Comparison of ENCODE assay signal across 8 cellular contexts in the genomic region with DNA sequence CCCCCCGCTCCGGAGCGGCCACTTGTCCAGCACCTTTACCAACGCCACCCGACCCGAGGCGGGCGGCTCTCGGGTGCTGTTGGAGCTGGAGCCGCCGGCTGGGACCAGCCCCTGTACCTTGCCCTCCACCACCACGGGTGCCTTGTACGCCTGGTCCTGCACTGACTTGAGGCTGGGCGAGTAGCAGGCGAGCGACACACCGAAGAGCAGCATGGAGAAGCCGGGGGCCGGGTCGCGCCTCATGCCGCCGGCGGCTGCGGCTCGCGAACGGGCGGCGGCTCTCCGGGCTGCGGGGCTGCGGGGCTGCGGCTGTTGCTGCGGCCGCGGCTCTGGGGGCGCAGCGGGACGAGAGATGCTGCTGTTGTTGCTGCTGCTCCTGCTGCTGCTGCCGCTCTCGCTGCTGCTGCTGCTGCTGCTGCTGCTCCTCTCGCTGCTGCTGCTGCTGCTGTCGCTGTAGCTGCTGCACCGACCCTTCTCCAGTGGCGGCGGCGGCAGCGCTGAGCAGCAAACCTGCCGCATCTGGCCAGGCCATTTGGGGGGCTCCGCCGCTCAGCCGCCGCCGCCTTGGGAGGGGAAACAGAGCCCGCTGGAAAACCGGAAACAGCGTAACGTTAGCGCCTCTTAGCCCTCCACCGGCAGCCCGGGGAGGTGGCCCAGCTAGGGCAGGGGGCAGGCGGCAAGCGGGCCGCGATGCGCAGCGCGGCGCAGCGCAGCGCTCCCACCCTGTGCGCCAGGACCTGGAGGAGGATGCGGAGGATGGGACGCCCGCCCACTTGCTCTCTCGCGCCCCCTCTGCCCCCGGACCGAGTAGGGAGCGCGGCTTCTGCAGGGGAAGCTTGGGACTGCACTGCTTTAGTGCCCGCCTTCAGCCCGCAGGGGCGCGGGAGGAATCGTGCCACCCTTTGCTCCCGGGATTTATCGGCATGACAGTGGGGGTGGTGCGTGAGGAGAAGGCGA. TPM values are rescaled to one million over a fixed set of nuclear protein-coding genes. Genes with fewer than 3 reads are reported as not detected.
DNase-seq lines count a peak whose midpoint lies in the region; ATAC-seq and TF ChIP-seq lines count a peak whose summit lies in the region.

A gene (minus strand): TSS at position 749 of the 957 bp plus-strand sequence.

- H3K4me1 ChIP-seq in body of pancreas (peaks cover 37% of the 10 kb centered on the region), gastrocnemius medialis (peaks cover 22 to 29% of the 10 kb centered on the region in 2 donors)

- H3K27ac ChIP-seq in body of pancreas (peak within 1 kb of the TSS; percentile 80 to 91 (median 84)), gastrocnemius medialis (peak within 1 kb of the TSS; percentile 98 to 99 (median 98))

- DNase-seq in EH (ENCODE audit: low read depth): peak; percentile 62
- peak; percentile 24 to 42 for DNase-seq in Kasumi-1 (lab: John Stamatoyannopoulos, UW)
- peak; percentile 23 for DNase-seq in T-helper 22 cell (ENCODE audit: low read depth)
- peak; percentile 66 to 80 (median 72) for DNase-seq in body of pancreas
- DNase-seq in gastrocnemius medialis: peak; percentile 67 to 86
- no peak for DNase-seq in NCI-H2081 treated with DMSO at 0.1 percent for 48 hours (lab: John Stamatoyannopoulos, UW)

- no peaks in the 10 kb centered on the region for H3K9me3 ChIP-seq in body of pancreas
- no peaks in the 10 kb centered on the region for H3K9me3 ChIP-seq in gastrocnemius medialis

- H3K4me3 ChIP-seq in body of pancreas (peak within 1 kb of the TSS; percentile 53 to 74), iPS-11a (ENCODE audit: low read depth, low read length) (peak within 1 kb of the TSS; percentile 48), gastrocnemius medialis (peak within 1 kb of the TSS; percentile 82 to 97 (median 87))

- in situ Hi-C loops in gastrocnemius medialis (cut with MboI; ENCODE audit: low sequenced_read_pairs in 4 of 4): no loop called here

- WGBS in body of pancreas, 2 donors: 0 to 1% methylated on average over 27 to 85 of the region's 91 CpGs

- ATAC-seq in GM21786 (IDR thresholded peaks at IDR 0.05; ENCODE audit: unreplicated experiment) (peak; percentile 64), body of pancreas (peak; percentile 57), gastrocnemius medialis (peak; percentile 21 to 51)

- H3K36me3 ChIP-seq in body of pancreas (replicated peaks in 1 of 2; ENCODE audit: insufficient read depth in 1 of 2, low read depth in 2 of 2): no peaks in the 10 kb centered on the region
- no peaks in the 10 kb centered on the region for H3K36me3 ChIP-seq in gastrocnemius medialis

- intact Hi-C loops in body of pancreas (cut with DNase I) (no loop called here), gastrocnemius medialis (cut with DNase I; ENCODE audit: low total_unique reads) (loop anchor here (1.0 to 10.0 kb wide), 5 partner anchors 42 to 256 kb away; no protein-coding TSS in a partner anchor)

- TF ChIP-seq CTCF in body of pancreas (IDR thresholded peaks at IDR 0.05) (peak in 6 of 7 experiments; percentile 23 to 65 (median 63)), gastrocnemius medialis (IDR thresholded peaks at IDR 0.05 in 4 of 5, conservative IDR thresholded peaks at IDR 0.05 in 1 of 5) (peak; percentile 68 to 84 (median 72))

- no peaks in the 10 kb centered on the region for H3K27me3 ChIP-seq in body of pancreas
- no peaks in the 10 kb centered on the region for H3K27me3 ChIP-seq in gastrocnemius medialis

- TF ChIP-seq POLR2A in body of pancreas (IDR thresholded peaks at IDR 0.05): peak; percentile 21 to 27 (median 25)
- TF ChIP-seq POLR2A in gastrocnemius medialis (IDR thresholded peaks at IDR 0.05): peak; percentile 74 to 79

RNA-seq across cellular contexts. Expression of the gene that starts here (rescaled TPM):
- total RNA-seq in body of pancreas (1 to 10 TPM; 5.6 to 6.5 TPM), gastrocnemius medialis (10 to 100 TPM; 10.3 to 28.8 (median 20.0) TPM)
